In genomic region chr12:1992732-1993131, GRCh38 we compare ENCODE assay signal across 1 cellular context.
TF ChIP-seq lines count a peak whose summit lies in the region.

No MANE protein-coding gene starts in this region.

TF ChIP-seq in HepG2, 621 proteins besides CTCF, POLR2A, EP300 and RAD21:
- TF ChIP-seq, protein P1, sequence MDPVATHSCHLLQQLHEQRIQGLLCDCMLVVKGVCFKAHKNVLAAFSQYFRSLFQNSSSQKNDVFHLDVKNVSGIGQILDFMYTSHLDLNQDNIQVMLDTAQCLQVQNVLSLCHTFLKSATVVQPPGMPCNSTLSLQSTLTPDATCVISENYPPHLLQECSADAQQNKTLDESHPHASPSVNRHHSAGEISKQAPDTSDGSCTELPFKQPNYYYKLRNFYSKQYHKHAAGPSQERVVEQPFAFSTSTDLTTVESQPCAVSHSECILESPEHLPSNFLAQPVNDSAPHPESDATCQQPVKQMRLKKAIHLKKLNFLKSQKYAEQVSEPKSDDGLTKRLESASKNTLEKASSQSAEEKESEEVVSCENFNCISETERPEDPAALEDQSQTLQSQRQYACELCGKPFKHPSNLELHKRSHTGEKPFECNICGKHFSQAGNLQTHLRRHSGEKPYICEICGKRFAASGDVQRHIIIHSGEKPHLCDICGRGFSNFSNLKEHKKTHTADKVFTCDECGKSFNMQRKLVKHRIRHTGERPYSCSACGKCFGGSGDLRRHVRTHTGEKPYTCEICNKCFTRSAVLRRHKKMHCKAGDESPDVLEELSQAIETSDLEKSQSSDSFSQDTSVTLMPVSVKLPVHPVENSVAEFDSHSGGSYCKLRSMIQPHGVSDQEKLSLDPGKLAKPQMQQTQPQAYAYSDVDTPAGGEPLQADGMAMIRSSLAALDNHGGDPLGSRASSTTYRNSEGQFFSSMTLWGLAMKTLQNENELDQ (CRISPR knock-in tag; IDR thresholded peaks at IDR 0.05; ENCODE audit: borderline replicate concordance): no peak
- TF ChIP-seq ZSCAN22 (CRISPR knock-in tag; IDR thresholded peaks at IDR 0.05): no peak
- TF ChIP-seq, protein P2, sequence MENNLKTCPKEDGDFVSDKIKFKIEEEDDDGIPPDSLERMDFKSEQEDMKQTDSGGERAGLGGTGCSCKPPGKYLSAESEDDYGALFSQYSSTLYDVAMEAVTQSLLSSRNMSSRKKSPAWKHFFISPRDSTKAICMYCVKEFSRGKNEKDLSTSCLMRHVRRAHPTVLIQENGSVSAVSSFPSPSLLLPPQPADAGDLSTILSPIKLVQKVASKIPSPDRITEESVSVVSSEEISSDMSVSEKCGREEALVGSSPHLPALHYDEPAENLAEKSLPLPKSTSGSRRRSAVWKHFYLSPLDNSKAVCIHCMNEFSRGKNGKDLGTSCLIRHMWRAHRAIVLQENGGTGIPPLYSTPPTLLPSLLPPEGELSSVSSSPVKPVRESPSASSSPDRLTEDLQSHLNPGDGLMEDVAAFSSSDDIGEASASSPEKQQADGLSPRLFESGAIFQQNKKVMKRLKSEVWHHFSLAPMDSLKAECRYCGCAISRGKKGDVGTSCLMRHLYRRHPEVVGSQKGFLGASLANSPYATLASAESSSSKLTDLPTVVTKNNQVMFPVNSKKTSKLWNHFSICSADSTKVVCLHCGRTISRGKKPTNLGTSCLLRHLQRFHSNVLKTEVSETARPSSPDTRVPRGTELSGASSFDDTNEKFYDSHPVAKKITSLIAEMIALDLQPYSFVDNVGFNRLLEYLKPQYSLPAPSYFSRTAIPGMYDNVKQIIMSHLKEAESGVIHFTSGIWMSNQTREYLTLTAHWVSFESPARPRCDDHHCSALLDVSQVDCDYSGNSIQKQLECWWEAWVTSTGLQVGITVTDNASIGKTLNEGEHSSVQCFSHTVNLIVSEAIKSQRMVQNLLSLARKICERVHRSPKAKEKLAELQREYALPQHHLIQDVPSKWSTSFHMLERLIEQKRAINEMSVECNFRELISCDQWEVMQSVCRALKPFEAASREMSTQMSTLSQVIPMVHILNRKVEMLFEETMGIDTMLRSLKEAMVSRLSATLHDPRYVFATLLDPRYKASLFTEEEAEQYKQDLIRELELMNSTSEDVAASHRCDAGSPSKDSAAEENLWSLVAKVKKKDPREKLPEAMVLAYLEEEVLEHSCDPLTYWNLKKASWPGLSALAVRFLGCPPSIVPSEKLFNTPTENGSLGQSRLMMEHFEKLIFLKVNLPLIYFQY (CRISPR knock-in tag; IDR thresholded peaks at IDR 0.05; ENCODE audit: borderline replicate concordance): no peak
- TF ChIP-seq BRD4 (CRISPR knock-in tag; IDR thresholded peaks at IDR 0.05): no peak
- no peak for TF ChIP-seq ZNF503 (CRISPR knock-in tag; IDR thresholded peaks at IDR 0.05)
- no peak for TF ChIP-seq PAX8 (CRISPR knock-in tag; IDR thresholded peaks at IDR 0.05; ENCODE audit: borderline replicate concordance)
- no peak for TF ChIP-seq PAWR (CRISPR knock-in tag; IDR thresholded peaks at IDR 0.05; ENCODE audit: borderline replicate concordance)
- TF ChIP-seq, protein P3, sequence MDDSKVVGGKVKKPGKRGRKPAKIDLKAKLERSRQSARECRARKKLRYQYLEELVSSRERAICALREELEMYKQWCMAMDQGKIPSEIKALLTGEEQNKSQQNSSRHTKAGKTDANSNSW (CRISPR knock-in tag; IDR thresholded peaks at IDR 0.05; ENCODE audit: borderline replicate concordance): no peak
- no peak for TF ChIP-seq JDP2 (CRISPR knock-in tag; IDR thresholded peaks at IDR 0.05; ENCODE audit: borderline replicate concordance)
- no peak for TF ChIP-seq ZNF720 (CRISPR knock-in tag; IDR thresholded peaks at IDR 0.05)
- no peak for TF ChIP-seq ARNT (IDR thresholded peaks at IDR 0.05)
- TF ChIP-seq RFX3 (CRISPR knock-in tag; IDR thresholded peaks at IDR 0.05): no peak
- no peak for TF ChIP-seq SYNCRIP (IDR thresholded peaks at IDR 0.05; ENCODE audit: insufficient read depth, low read depth, low read length)
